39 cellular contexts compared by ENCODE assay signal in genomic region chr12:10086387-10086786, GRCh38. TPM values are rescaled to one million over a fixed set of nuclear protein-coding genes. Genes with fewer than 3 reads are reported as not detected.
"Had no signal": no experiment of that assay in that cellular context is flagged by ENCODE, and none has a peak within 500 bp of the region (broad histone marks: within the 10 kb centered on the region; RNA-seq: fewer than 3 reads in every experiment).

No MANE protein-coding gene starts in this region.

- H3K27me3 Mint-ChIP-seq: activated naive CD8-positive, alpha-beta T cell treated with anti-CD3 and anti-CD28 coated beads for 36 hours had no signal

- H3K27ac ChIP-seq: adrenal gland, body of pancreas, brain microvascular endothelial cell, breast epithelium, VCaP had no signal

- H3K4me1 Mint-ChIP-seq: activated B cell treated with CpG ODN at 0.5 μM for 24 hours; activated CD4-positive, alpha-beta T cell treated with anti-CD3 and anti-CD28 coated beads, Interleukin-2, amount 10 ng/mL, durations not matched to agents 24 days and 14 days; activated naive CD8-positive, alpha-beta T cell treated with anti-CD3 and anti-CD28 coated beads for 36 hours; activated T-helper 17 cell treated with anti-CD3 and anti-CD28 coated beads, Interleukin-2, amount 50 U/mL, for 72 hours had no signal

- DNase-seq: activated B cell treated with CpG ODN at 0.5 μM for 24 hours; activated CD4-positive, alpha-beta memory T cell treated with anti-CD3 and anti-CD28 coated beads for 36 hours; activated CD4-positive, alpha-beta T cell treated with anti-CD3 and anti-CD28 coated beads for 4 hours; activated CD4-positive, alpha-beta T cell treated with anti-CD3 and anti-CD28 coated beads, Interleukin-2, amount 10 ng/mL, durations not matched to agents 24 days and 14 days; activated CD4-positive, alpha-beta T cell treated with anti-CD3 and anti-CD28 coated beads, Interleukin-2, amount 50 U/mL, for 1 hour; activated CD4-positive, alpha-beta T cell treated with anti-CD3 and anti-CD28 coated beads, Interleukin-2, amount 50 U/mL, for 4 hours; activated CD4-positive, CD25-positive, alpha-beta regulatory T cell treated with anti-CD3 and anti-CD28 coated beads, Interleukin-2, amount 50 U/mL, for 72 hours; activated CD8-positive, alpha-beta memory T cell treated with anti-CD3 and anti-CD28 coated beads, Interleukin-2, amount 50 U/mL, for 4 hours; activated CD8-positive, alpha-beta T cell treated with anti-CD3 and anti-CD28 coated beads for 36 hours; activated effector memory CD4-positive, alpha-beta T cell treated with anti-CD3 and anti-CD28 coated beads, Interleukin-2, amount 50 U/mL, for 16 hours; activated gamma-delta T cell treated with Interleukin-2 at 50 U/mL for 16 hours; activated naive CD4-positive, alpha-beta T cell; activated naive CD4-positive, alpha-beta T cell treated with anti-CD3 and anti-CD28 coated beads for 36 hours; activated naive CD4-positive, alpha-beta T cell treated with anti-CD3 and anti-CD28 coated beads, Interleukin-2, amount 50 U/mL, for 16 hours; activated naive CD8-positive, alpha-beta T cell treated with anti-CD3 and anti-CD28 coated beads for 36 hours; activated T-cell treated with anti-CD3 and anti-CD28 coated beads for 4 hours; activated T-cell treated with anti-CD3 and anti-CD28 coated beads, Interleukin-2, amount 50 U/mL, for 1 hour; activated T-cell treated with anti-CD3 and anti-CD28 coated beads, Interleukin-2, amount 50 U/mL, for 4 hours; activated T-cell treated with anti-CD3 and anti-CD28 coated beads, Interleukin-2, amount 50 U/mL, for 72 hours; adrenal gland; amniotic stem cell; aorta; body of pancreas; brain microvascular endothelial cell; central memory CD4-positive, alpha-beta T cell; T-helper 1 cell; T-helper 2 cell; T-helper 9 cell had no signal

- ATAC-seq: activated CD8-positive, alpha-beta T cell treated with anti-CD3 and anti-CD28 coated beads for 36 hours; activated naive CD4-positive, alpha-beta T cell treated with anti-CD3 and anti-CD28 coated beads, Interleukin-2, amount 50 U/mL, for 72 hours; activated T-cell treated with anti-CD3 and anti-CD28 coated beads, Interleukin-2, amount 50 U/mL, for 4 hours; activated T-cell treated with anti-CD3 and anti-CD28 coated beads, Interleukin-2, amount 50 U/mL, for 72 hours; activated T-helper 17 cell treated with anti-CD3 and anti-CD28 coated beads, Interleukin-2, amount 50 U/mL, for 72 hours; body of pancreas had no signal

- H3K4me3 Mint-ChIP-seq: activated B cell treated with CpG ODN at 0.5 μM for 24 hours; activated CD4-positive, alpha-beta memory T cell treated with anti-CD3 and anti-CD28 coated beads for 36 hours; activated CD4-positive, alpha-beta T cell treated with anti-CD3 and anti-CD28 coated beads, Interleukin-2, amount 10 ng/mL, durations not matched to agents 24 days and 14 days; activated CD8-positive, alpha-beta T cell treated with anti-CD3 and anti-CD28 coated beads for 36 hours; activated naive CD4-positive, alpha-beta T cell treated with anti-CD3 and anti-CD28 coated beads for 36 hours; activated naive CD8-positive, alpha-beta T cell treated with anti-CD3 and anti-CD28 coated beads for 36 hours; activated T-cell treated with anti-CD3 and anti-CD28 coated beads, Interleukin-2, amount 50 U/mL, for 4 hours; activated T-cell treated with anti-CD3 and anti-CD28 coated beads, Interleukin-2, amount 50 U/mL, for 72 hours; activated T-helper 1 cell treated with anti-CD3 and anti-CD28 coated beads, Interleukin-12 subunit alpha, Interleukin-12 subunit beta, Interleukin-2, Interleukin-4 antibody, amounts not matched to agents 30 ng/mL and 10 ng/mL and 1 ng/mL, durations not matched to agents 14 hours and 24 hours and 36 hours; activated T-helper 17 cell treated with anti-CD3 and anti-CD28 coated beads, Interleukin-2, amount 50 U/mL, for 72 hours; T-helper 1 cell treated with Interleukin-12 subunit alpha and Interleukin-12 subunit beta and Interleukin-4 antibody, amounts not matched to agents 30 μg/mL and 1 μg/mL, for 36 hours; T-helper 2 cell treated with Interferon-gamma antibody and Interleukin-4, amounts not matched to agents 5 μg/mL and 100 μg/mL, for 36 hours had no signal

- H3K27ac Mint-ChIP-seq: activated B cell treated with CpG ODN at 0.5 μM for 24 hours; activated CD4-positive, alpha-beta memory T cell treated with anti-CD3 and anti-CD28 coated beads for 36 hours; activated CD4-positive, alpha-beta T cell treated with anti-CD3 and anti-CD28 coated beads, Interleukin-2, amount 10 ng/mL, durations not matched to agents 24 days and 14 days; activated CD8-positive, alpha-beta T cell treated with anti-CD3 and anti-CD28 coated beads for 36 hours; activated naive CD4-positive, alpha-beta T cell treated with anti-CD3 and anti-CD28 coated beads for 36 hours; activated naive CD4-positive, alpha-beta T cell treated with anti-CD3 and anti-CD28 coated beads, Interleukin-2, amount 50 U/mL, for 72 hours; activated naive CD8-positive, alpha-beta T cell treated with anti-CD3 and anti-CD28 coated beads for 36 hours; activated T-cell treated with anti-CD3 and anti-CD28 coated beads, Interleukin-2, amount 50 U/mL, for 72 hours; activated T-helper 1 cell treated with anti-CD3 and anti-CD28 coated beads, Interleukin-12 subunit alpha, Interleukin-12 subunit beta, Interleukin-2, Interleukin-4 antibody, amounts not matched to agents 30 ng/mL and 10 ng/mL and 1 ng/mL, durations not matched to agents 14 hours and 24 hours and 36 hours; activated T-helper 17 cell treated with anti-CD3 and anti-CD28 coated beads, Interleukin-2, amount 50 U/mL, for 72 hours; T-helper 1 cell treated with Interleukin-12 subunit alpha and Interleukin-12 subunit beta and Interleukin-4 antibody, amounts not matched to agents 30 μg/mL and 1 μg/mL, for 36 hours; T-helper 2 cell treated with Interferon-gamma antibody and Interleukin-4, amounts not matched to agents 5 μg/mL and 100 μg/mL, for 36 hours had no signal

- H3K4me1 ChIP-seq: adrenal gland, body of pancreas, breast epithelium had no signal

- H3K9me3 ChIP-seq: adrenal gland, body of pancreas, breast epithelium had no signal

- H3K4me3 ChIP-seq: adrenal gland, body of pancreas, breast epithelium had no signal

- FAIRE-seq: astrocyte, TTC549 had no signal

- H3K9me3 Mint-ChIP-seq: activated CD4-positive, alpha-beta T cell treated with anti-CD3 and anti-CD28 coated beads, Interleukin-2, amount 10 ng/mL, durations not matched to agents 24 days and 14 days had no signal

- H3K27me3 ChIP-seq: adrenal gland, body of pancreas, brain microvascular endothelial cell, breast epithelium had no signal

- H3K36me3 ChIP-seq: adrenal gland, brain microvascular endothelial cell, breast epithelium had no signal

RNA-seq across cellular contexts. Expression of gene CLEC1A, which starts 12.4 kb away (rescaled TPM):
- total RNA-seq: activated B cell treated with CpG ODN at 0.5 μM for 24 hours; activated CD4-positive, alpha-beta memory T cell treated with anti-CD3 and anti-CD28 coated beads for 36 hours; activated CD4-positive, alpha-beta T cell treated with anti-CD3 and anti-CD28 coated beads, Interleukin-2, amount 10 ng/mL, durations not matched to agents 24 days and 14 days; activated CD8-positive, alpha-beta memory T cell treated with anti-CD3 and anti-CD28 coated beads for 36 hours; activated CD8-positive, alpha-beta T cell treated with anti-CD3 and anti-CD28 coated beads for 36 hours; activated naive CD4-positive, alpha-beta T cell treated with anti-CD3 and anti-CD28 coated beads for 36 hours; activated naive CD4-positive, alpha-beta T cell treated with anti-CD3 and anti-CD28 coated beads, Interleukin-2, amount 50 U/mL, for 72 hours; activated naive CD8-positive, alpha-beta T cell treated with anti-CD3 and anti-CD28 coated beads for 36 hours; activated T-cell treated with anti-CD3 and anti-CD28 coated beads, Interleukin-2, amount 50 U/mL, for 4 hours; activated T-cell treated with anti-CD3 and anti-CD28 coated beads, Interleukin-2, amount 50 U/mL, for 72 hours; activated T-helper 1 cell treated with anti-CD3 and anti-CD28 coated beads, Interleukin-12 subunit alpha, Interleukin-12 subunit beta, Interleukin-2, Interleukin-4 antibody, amounts not matched to agents 30 ng/mL and 10 ng/mL and 1 ng/mL, durations not matched to agents 14 hours and 24 hours and 36 hours; activated T-helper 17 cell treated with anti-CD3 and anti-CD28 coated beads, Interleukin-2, amount 50 U/mL, for 72 hours; astrocyte had no signal

RNA-seq across cellular contexts. Expression of gene CLEC7A, which starts 43.6 kb away (rescaled TPM):
- total RNA-seq: activated CD4-positive, alpha-beta memory T cell treated with anti-CD3 and anti-CD28 coated beads for 36 hours; activated CD4-positive, alpha-beta T cell treated with anti-CD3 and anti-CD28 coated beads, Interleukin-2, amount 10 ng/mL, durations not matched to agents 24 days and 14 days; activated CD8-positive, alpha-beta memory T cell treated with anti-CD3 and anti-CD28 coated beads for 36 hours; activated CD8-positive, alpha-beta T cell treated with anti-CD3 and anti-CD28 coated beads for 36 hours; activated naive CD4-positive, alpha-beta T cell treated with anti-CD3 and anti-CD28 coated beads for 36 hours; activated naive CD8-positive, alpha-beta T cell treated with anti-CD3 and anti-CD28 coated beads for 36 hours; activated T-cell treated with anti-CD3 and anti-CD28 coated beads, Interleukin-2, amount 50 U/mL, for 72 hours; activated T-helper 1 cell treated with anti-CD3 and anti-CD28 coated beads, Interleukin-12 subunit alpha, Interleukin-12 subunit beta, Interleukin-2, Interleukin-4 antibody, amounts not matched to agents 30 ng/mL and 10 ng/mL and 1 ng/mL, durations not matched to agents 14 hours and 24 hours and 36 hours had no signal

RNA-seq across cellular contexts. Expression of gene CLEC9A, which starts 55.9 kb away (rescaled TPM):
- total RNA-seq: activated B cell treated with CpG ODN at 0.5 μM for 24 hours; activated CD4-positive, alpha-beta memory T cell treated with anti-CD3 and anti-CD28 coated beads for 36 hours; activated CD4-positive, alpha-beta T cell treated with anti-CD3 and anti-CD28 coated beads, Interleukin-2, amount 10 ng/mL, durations not matched to agents 24 days and 14 days; activated CD8-positive, alpha-beta memory T cell treated with anti-CD3 and anti-CD28 coated beads for 36 hours; activated CD8-positive, alpha-beta T cell treated with anti-CD3 and anti-CD28 coated beads for 36 hours; activated naive CD4-positive, alpha-beta T cell treated with anti-CD3 and anti-CD28 coated beads for 36 hours; activated naive CD4-positive, alpha-beta T cell treated with anti-CD3 and anti-CD28 coated beads, Interleukin-2, amount 50 U/mL, for 72 hours; activated naive CD8-positive, alpha-beta T cell treated with anti-CD3 and anti-CD28 coated beads for 36 hours; activated T-cell treated with anti-CD3 and anti-CD28 coated beads, Interleukin-2, amount 50 U/mL, for 4 hours; activated T-cell treated with anti-CD3 and anti-CD28 coated beads, Interleukin-2, amount 50 U/mL, for 72 hours; activated T-helper 1 cell treated with anti-CD3 and anti-CD28 coated beads, Interleukin-12 subunit alpha, Interleukin-12 subunit beta, Interleukin-2, Interleukin-4 antibody, amounts not matched to agents 30 ng/mL and 10 ng/mL and 1 ng/mL, durations not matched to agents 14 hours and 24 hours and 36 hours; activated T-helper 17 cell treated with anti-CD3 and anti-CD28 coated beads, Interleukin-2, amount 50 U/mL, for 72 hours; astrocyte; breast epithelium; cardiac septum had no signal
- polyA plus RNA-seq: aorta had no signal
